Comparison of ENCODE assay signal across 23 cellular contexts in the genomic region with DNA sequence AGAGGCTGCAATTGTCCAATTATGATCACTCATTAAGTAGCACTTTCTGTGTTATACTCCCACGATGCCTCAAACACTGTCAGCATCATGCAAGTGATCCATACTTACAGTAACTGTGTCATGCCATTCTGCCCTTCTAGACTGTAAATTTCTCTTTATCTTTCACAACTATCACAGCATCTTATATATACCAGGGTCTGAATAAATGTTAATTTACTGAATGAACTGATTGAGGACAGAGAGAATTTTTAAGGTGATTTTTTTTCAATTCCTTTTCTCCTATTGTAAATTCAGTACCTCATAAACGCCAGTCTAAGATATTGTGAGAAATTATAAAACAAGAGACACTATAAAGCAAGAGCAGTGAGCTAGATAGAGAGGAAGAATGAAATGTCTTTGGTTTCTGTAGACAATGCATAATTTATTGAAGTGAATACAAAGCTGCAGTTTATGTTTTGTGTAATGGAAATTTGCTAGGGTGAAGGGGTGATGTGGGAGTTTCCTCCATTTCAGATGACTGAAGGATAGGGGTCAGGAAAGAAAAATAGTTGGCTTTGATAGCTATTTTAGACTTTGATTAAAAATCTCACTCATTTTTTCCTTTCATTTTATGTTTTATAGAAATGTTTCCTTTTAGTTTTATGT. TPM values are rescaled to one million over a fixed set of nuclear protein-coding genes. Genes with fewer than 3 reads are reported as not detected.
DNase-seq lines count a peak whose midpoint lies in the region; ATAC-seq, FAIRE-seq and TF ChIP-seq lines count a peak whose summit lies in the region.
"Had no signal": no experiment of that assay in that cellular context is flagged by ENCODE, and none has a peak within 500 bp of the region (broad histone marks: within the 10 kb centered on the region; RNA-seq: fewer than 3 reads in every experiment).

No MANE protein-coding gene starts in this region.

- TF ChIP-seq EP300 in SK-N-SH (IDR thresholded peaks at IDR 0.05; ENCODE audit: borderline replicate concordance in 1 of 2, low read depth in 1 of 2, low read length in 1 of 2), result no peak

- FAIRE-seq in endothelial cell of umbilical vein (lab: Jason Lieb, UNC), result no peak
- FAIRE-seq: A204.1, small intestine had no signal

- H3K27ac ChIP-seq in endothelial cell of umbilical vein (ENCODE audit: insufficient read depth, low read depth, low read length) (peak overlapping the region; percentile 16), SK-N-SH (ENCODE audit: low read depth in 2 of 2, low read length in 1 of 2) (no peak overlapping the region)
- H3K27ac ChIP-seq: HL-60, parathyroid adenoma had no signal

- no peak for DNase-seq in activated CD4-positive, alpha-beta T cell treated with anti-CD3 and anti-CD28 coated beads for 36 hours
- DNase-seq in activated CD4-positive, alpha-beta T cell treated with anti-CD3 and anti-CD28 coated beads, Interleukin-2, amount 50 U/mL, for 1 hour, result no peak
- no peak for DNase-seq in T-helper 17 cell
- peak; percentile 87 for DNase-seq in endothelial cell of umbilical vein (ENCODE audit: low read depth, low spot score)
- DNase-seq in stimulated activated naive B cell treated with anti-CD40 and anti-IgM and Interleukin-4, amounts not matched to agents 10 μg/mL and 1 μg/mL and 100 μg/mL, for 72 hours, result no peak
- DNase-seq in NK-92 treated with Interleukin-12 subunit alpha and Interleukin-12 subunit beta, amount 100 ng/mL, for 24 hours (lab: John Stamatoyannopoulos, UW), result no peak
- no peak for DNase-seq in SK-N-SH
- no peak for DNase-seq in NCI-H774 (lab: John Stamatoyannopoulos, UW)
- DNase-seq: activated CD4-positive, CD25-positive, alpha-beta regulatory T cell treated with anti-CD3 and anti-CD28 coated beads, Interleukin-2, amount 50 U/mL, for 72 hours; activated CD8-positive, alpha-beta memory T cell treated with anti-CD3 and anti-CD28 coated beads, Interleukin-2, amount 50 U/mL, for 4 hours; central memory CD4-positive, alpha-beta T cell; DMS79; effector memory CD8-positive, alpha-beta T cell; KG1; left cardiac atrium; NCI-H2227 treated with DMSO at 0.1 percent for 48 hours; SHP77; small intestine; trophoblast cell had no signal

- TSS peak; percentile 11 for BruUV-seq in endothelial cell of umbilical vein (replicated peaks; lab: Mats Ljungman, UMichigan)

- TF ChIP-seq RAD21 in SK-N-SH (IDR thresholded peaks at IDR 0.05; ENCODE audit: low read length), result no peak

- ATAC-seq in activated CD4-positive, alpha-beta T cell treated with anti-CD3 and anti-CD28 coated beads for 36 hours, result no peak
- ATAC-seq in T-helper 17 cell, result no peak
- peak in 1 of 2 donors; percentile 25 for ATAC-seq in stimulated activated naive B cell treated with anti-CD40 and anti-IgM and Interleukin-4, amounts not matched to agents 10 μg/mL and 1 μg/mL and 100 μg/mL, for 72 hours (replicated peaks)
- ATAC-seq: effector memory CD8-positive, alpha-beta T cell had no signal

- TF ChIP-seq CTCF in endothelial cell of umbilical vein (IDR thresholded peaks at IDR 0.05; ENCODE audit: extremely low read depth in 1 of 2, insufficient read depth in 1 of 2, low read depth in 1 of 2, low read length in 2 of 2) (no peak), SK-N-SH (IDR thresholded peaks at IDR 0.05) (no peak)

- intact Hi-C loops in activated CD4-positive, alpha-beta T cell treated with anti-CD3 and anti-CD28 coated beads for 36 hours (cut with DNase I, micrococcal nuclease), result no loop called here
- intact Hi-C loops in endothelial cell of umbilical vein (cut with micrococcal nuclease), result no loop called here

- H2AFZ ChIP-seq in endothelial cell of umbilical vein (ENCODE audit: low read depth, low read length), result no peak overlapping the region
- no peak overlapping the region for H2AFZ ChIP-seq in SK-N-SH (ENCODE audit: low read depth)
- H2AFZ ChIP-seq: parathyroid adenoma had no signal

- 41% methylated on average over 2 of the region's 2 CpGs for WGBS in SK-N-SH (ENCODE audit: low lambda C conversion rate)

- POLR2A ChIA-PET in activated CD4-positive, alpha-beta T cell treated with anti-CD3 and anti-CD28 coated beads for 36 hours (lab: Charles Lee), result interaction anchor here (1.7 kb wide), 1 partner anchor 12 kb away, joined by 4 read pairs; no protein-coding TSS in a partner anchor
- POLR2A ChIA-PET in endothelial cell of umbilical vein (lab: Charles Lee) (interaction anchor here (0.6 to 1.6 kb wide), 5 partner anchors 12 to 158 kb away, joined by 3 to 9 read pairs (median 4); no protein-coding TSS in a partner anchor), SK-N-SH (lab: Yijun Ruan, JAX) (no interaction called here)

- H3K4me2 ChIP-seq in endothelial cell of umbilical vein (ENCODE audit: insufficient read depth, low read length) (peak overlapping the region; percentile 57), SK-N-SH (no peak overlapping the region)

- H3K79me2 ChIP-seq in endothelial cell of umbilical vein (ENCODE audit: control insufficient read depth, insufficient read depth, low read length), result no peaks in the 10 kb centered on the region
- no peaks in the 10 kb centered on the region for H3K79me2 ChIP-seq in SK-N-SH (ENCODE audit: insufficient read depth)
- H3K79me2 ChIP-seq: parathyroid adenoma had no signal

- H3K27me3 Mint-ChIP-seq in activated CD4-positive, alpha-beta T cell treated with anti-CD3 and anti-CD28 coated beads for 36 hours, result no peaks in the 10 kb centered on the region
- peaks cover 10% of the 10 kb centered on the region for H3K27me3 Mint-ChIP-seq in T-helper 17 cell
- H3K27me3 Mint-ChIP-seq in stimulated activated naive B cell treated with anti-CD40 and anti-IgM and Interleukin-4, amounts not matched to agents 10 μg/mL and 1 μg/mL and 100 μg/mL, for 72 hours, result no peaks in the 10 kb centered on the region

- H3K27me3 ChIP-seq in endothelial cell of umbilical vein (ENCODE audit: control insufficient read depth in 2 of 2, insufficient read depth in 2 of 2, low read length in 2 of 2) (no peaks in the 10 kb centered on the region), SK-N-SH (ENCODE audit: insufficient read depth) (no peaks in the 10 kb centered on the region)

- H3K9me3 Mint-ChIP-seq in activated CD4-positive, alpha-beta T cell treated with anti-CD3 and anti-CD28 coated beads for 36 hours (ENCODE audit: low read depth), result no peaks in the 10 kb centered on the region
- H3K9me3 Mint-ChIP-seq in stimulated activated naive B cell treated with anti-CD40 and anti-IgM and Interleukin-4, amounts not matched to agents 10 μg/mL and 1 μg/mL and 100 μg/mL, for 72 hours, result peaks cover 3 to 4% of the 10 kb centered on the region in 2 donors
- H3K9me3 Mint-ChIP-seq: effector memory CD8-positive, alpha-beta T cell had no signal

- dilution Hi-C loops in endothelial cell of umbilical vein (cut with MboI; ENCODE audit: extremely low pct_ligation_motif_present, low sequenced_read_pairs), result no loop called here

- peaks cover 49% of the 10 kb centered on the region for H3K4me1 Mint-ChIP-seq in activated CD4-positive, alpha-beta T cell treated with anti-CD3 and anti-CD28 coated beads for 36 hours
- peaks cover 4% of the 10 kb centered on the region for H3K4me1 Mint-ChIP-seq in T-helper 17 cell
- peaks cover 46 to 77% of the 10 kb centered on the region in 2 donors for H3K4me1 Mint-ChIP-seq in stimulated activated naive B cell treated with anti-CD40 and anti-IgM and Interleukin-4, amounts not matched to agents 10 μg/mL and 1 μg/mL and 100 μg/mL, for 72 hours

- H3K9me2 ChIP-seq in SK-N-SH, result no peaks in the 10 kb centered on the region

- no peaks in the 10 kb centered on the region for H3K9me1 ChIP-seq in endothelial cell of umbilical vein (replicated peaks; ENCODE audit: control insufficient read depth, extremely low read depth, insufficient read depth, low read length)

- no peak overlapping the region for H3K4me3 Mint-ChIP-seq in activated CD4-positive, alpha-beta T cell treated with anti-CD3 and anti-CD28 coated beads for 36 hours
- peak overlapping the region; percentile 55 for H3K4me3 Mint-ChIP-seq in T-helper 17 cell
- H3K4me3 Mint-ChIP-seq in stimulated activated naive B cell treated with anti-CD40 and anti-IgM and Interleukin-4, amounts not matched to agents 10 μg/mL and 1 μg/mL and 100 μg/mL, for 72 hours, result no peak overlapping the region
- H3K4me3 Mint-ChIP-seq: effector memory CD8-positive, alpha-beta T cell had no signal

- peak overlapping the region; percentile 34 for H3K27ac Mint-ChIP-seq in activated CD4-positive, alpha-beta T cell treated with anti-CD3 and anti-CD28 coated beads for 36 hours
- H3K27ac Mint-ChIP-seq in T-helper 17 cell, result no peak overlapping the region
- H3K27ac Mint-ChIP-seq in stimulated activated naive B cell treated with anti-CD40 and anti-IgM and Interleukin-4, amounts not matched to agents 10 μg/mL and 1 μg/mL and 100 μg/mL, for 72 hours, result peak overlapping the region; percentile 7
- H3K27ac Mint-ChIP-seq: effector memory CD8-positive, alpha-beta T cell had no signal

- peaks cover 85% of the 10 kb centered on the region for H3K36me3 Mint-ChIP-seq in activated CD4-positive, alpha-beta T cell treated with anti-CD3 and anti-CD28 coated beads for 36 hours (ENCODE audit: low read depth)
- H3K36me3 Mint-ChIP-seq in T-helper 17 cell (ENCODE audit: low read depth), result peaks cover 6% of the 10 kb centered on the region
- peaks cover 58 to 84% of the 10 kb centered on the region in 2 donors for H3K36me3 Mint-ChIP-seq in stimulated activated naive B cell treated with anti-CD40 and anti-IgM and Interleukin-4, amounts not matched to agents 10 μg/mL and 1 μg/mL and 100 μg/mL, for 72 hours

- H4K20me1 ChIP-seq in endothelial cell of umbilical vein (replicated peaks; ENCODE audit: control insufficient read depth, extremely low read depth, insufficient read depth, low read length), result no peaks in the 10 kb centered on the region
- H4K20me1 ChIP-seq in SK-N-SH (ENCODE audit: insufficient read depth), result no peaks in the 10 kb centered on the region

- H3K9me3 ChIP-seq in T-helper 17 cell (ENCODE audit: control insufficient read depth, low read length, poor library complexity, severe bottlenecking) (no peaks in the 10 kb centered on the region), endothelial cell of umbilical vein (replicated peaks; ENCODE audit: control insufficient read depth, insufficient read depth, low read length) (no peaks in the 10 kb centered on the region), SK-N-SH (no peaks in the 10 kb centered on the region)

- no peak overlapping the region for H3K9ac ChIP-seq in endothelial cell of umbilical vein (replicated peaks; ENCODE audit: extremely low read depth, insufficient read depth, low read length)
- H3K9ac ChIP-seq in SK-N-SH, result no peak overlapping the region
- H3K9ac ChIP-seq: parathyroid adenoma had no signal

- H3K4me1 ChIP-seq in endothelial cell of umbilical vein (ENCODE audit: control insufficient read depth, extremely low read depth, insufficient read depth, low read length) (peaks cover 38% of the 10 kb centered on the region), SK-N-SH (ENCODE audit: control insufficient read depth in 1 of 2, insufficient read depth in 2 of 2, low read depth in 1 of 2, low read length in 1 of 2) (no peaks in the 10 kb centered on the region)
- H3K4me1 ChIP-seq: parathyroid adenoma had no signal

- CTCF ChIA-PET in activated CD4-positive, alpha-beta T cell treated with anti-CD3 and anti-CD28 coated beads for 36 hours (lab: Charles Lee), result interaction anchor here (1.1 to 2.3 kb wide), 4 partner anchors 11 to 307 kb away, joined by 3 to 11 read pairs (median 6); a partner anchor contains a TSS
- CTCF ChIA-PET in endothelial cell of umbilical vein (lab: Charles Lee), result interaction anchor here (1.0 to 2.4 kb wide), 10 partner anchors 12 to 239 kb away, joined by 3 to 20 read pairs (median 6); a partner anchor contains a TSS
- CTCF ChIA-PET in SK-N-SH (lab: Yijun Ruan, JAX), result interaction anchor here (1.1 to 1.8 kb wide), 3 partner anchors 13 to 57 kb away, joined by 3 to 6 read pairs (median 3); a partner anchor contains a TSS

- TF ChIP-seq POLR2A in endothelial cell of umbilical vein (IDR thresholded peaks at IDR 0.05; ENCODE audit: low read depth, low read length), result no peak

- H3K36me3 ChIP-seq in endothelial cell of umbilical vein (ENCODE audit: control insufficient read depth in 2 of 2, extremely low read depth in 1 of 2, insufficient read depth in 2 of 2, low read length in 2 of 2) (peaks cover 0 to 9% of the 10 kb centered on the region in 2 experiments), SK-N-SH (replicated peaks in 1 of 2; ENCODE audit: control insufficient read depth in 1 of 2, insufficient read depth in 2 of 2, low read length in 1 of 2) (peaks cover 0 to 2% of the 10 kb centered on the region in 2 experiments)

- H3K4me3 ChIP-seq in endothelial cell of umbilical vein (replicated peaks in 1 of 3; ENCODE audit: insufficient read depth in 1 of 3, low read depth in 1 of 3, low read length in 3 of 3), result no peak overlapping the region
- H3K4me3 ChIP-seq in SK-N-SH (ENCODE audit: low read depth in 2 of 2, low read length in 1 of 2), result no peak overlapping the region

- no peaks in the 10 kb centered on the region for H3F3A ChIP-seq in SK-N-SH (replicated peaks; ENCODE audit: insufficient read depth)

RNA-seq across cellular contexts. Expression of a gene that starts 17.3 kb away (rescaled TPM):
- total RNA-seq in activated CD4-positive, alpha-beta T cell treated with anti-CD3 and anti-CD28 coated beads for 36 hours, result 10 to 100 TPM; 30.2 to 42.3 TPM
- total RNA-seq in T-helper 17 cell, result 1 to 10 TPM; 1.7 to 2.8 TPM
- total RNA-seq in endothelial cell of umbilical vein, result 7.2 and 8.2 TPM in 2 replicates
- polyA plus RNA-seq in endothelial cell of umbilical vein, result 6.9 and 8.1 TPM in 2 replicates
- 6.7 and 7.6 TPM in 2 replicates for polyA plus RNA-seq in endothelial cell of umbilical vein (2011; cell fraction: cytosol; rRNA removed)
- 9.5 and 9.8 TPM in 2 replicates for polyA plus RNA-seq in endothelial cell of umbilical vein (2011; cell fraction: nucleus; rRNA removed)
- 4.0 and 6.1 TPM in 2 replicates for polyA plus RNA-seq in endothelial cell of umbilical vein (2012)
- polyA minus RNA-seq in endothelial cell of umbilical vein, result 8.7 and 10.5 TPM in 2 replicates
- polyA minus RNA-seq in endothelial cell of umbilical vein (2011; cell fraction: cytosol; rRNA and poly(A)+ RNA removed), result not detected
- polyA minus RNA-seq in endothelial cell of umbilical vein (2011; cell fraction: nucleus; rRNA and poly(A)+ RNA removed), result 6.1 and 7.2 TPM in 2 replicates
- 1.0 and 1.1 TPM in 2 replicates for polyA plus RNA-seq in SK-N-SH (2012; rRNA removed)
- 1.5 TPM in 2 replicates for polyA plus RNA-seq in SK-N-SH (2012; cell fraction: cytosol; rRNA removed)
- polyA plus RNA-seq in SK-N-SH (2012; cell fraction: nucleus; rRNA removed), result 0.56 and 1.3 TPM in 2 replicates

RNA-seq across cellular contexts. Expression of a gene that starts 56.3 kb away (rescaled TPM):
- total RNA-seq in activated CD4-positive, alpha-beta T cell treated with anti-CD3 and anti-CD28 coated beads for 36 hours, result not detected
- total RNA-seq in T-helper 17 cell, result not detected
- 0.09 TPM in 1 of 2 replicates, not detected in the other for total RNA-seq in endothelial cell of umbilical vein
- polyA plus RNA-seq in endothelial cell of umbilical vein, result not detected in 2 replicates
- 0.01 TPM in 1 of 2 replicates, not detected in the other for polyA plus RNA-seq in endothelial cell of umbilical vein (2011; cell fraction: cytosol; rRNA removed)
- polyA plus RNA-seq in endothelial cell of umbilical vein (2011; cell fraction: nucleus; rRNA removed), result 0.08 and 0.36 TPM in 2 replicates
- not detected in 2 replicates for polyA plus RNA-seq in endothelial cell of umbilical vein (2012)
- 0.32 and 0.63 TPM in 2 replicates for polyA minus RNA-seq in endothelial cell of umbilical vein
- polyA minus RNA-seq in endothelial cell of umbilical vein (2011; cell fraction: cytosol; rRNA and poly(A)+ RNA removed), result not detected
- 0.29 and 0.48 TPM in 2 replicates for polyA minus RNA-seq in endothelial cell of umbilical vein (2011; cell fraction: nucleus; rRNA and poly(A)+ RNA removed)
- not detected in 2 replicates for polyA plus RNA-seq in SK-N-SH (2012; rRNA removed)
- polyA plus RNA-seq in SK-N-SH (2012; cell fraction: cytosol; rRNA removed), result not detected in 2 replicates
- not detected in 2 replicates for polyA plus RNA-seq in SK-N-SH (2012; cell fraction: nucleus; rRNA removed)
- total RNA-seq: T-helper 2 cell treated with Interferon-gamma antibody and Interleukin-4, amounts not matched to agents 100 ng/mL and 5 ng/mL, for 36 hours had no signal
